In genomic region chr3:106176734-106177133, GRCh38 we compare ENCODE assay signal across 8 cellular contexts.
DNase-seq lines count a peak whose midpoint lies in the region; ATAC-seq and TF ChIP-seq lines count a peak whose summit lies in the region.

No MANE protein-coding gene starts in this region.

- no peak for TF ChIP-seq CTCF in ovary (IDR thresholded peaks at IDR 0.05)

- no peaks in the 10 kb centered on the region for H3K27me3 Mint-ChIP-seq in T-helper 2 cell treated with Interferon-gamma antibody and Interleukin-4, amounts not matched to agents 5 μg/mL and 100 μg/mL, for 36 hours (ENCODE audit: low read depth)

- peak overlapping the region; percentile 96 for H3K27ac Mint-ChIP-seq in T-helper 2 cell treated with Interferon-gamma antibody and Interleukin-4, amounts not matched to agents 5 μg/mL and 100 μg/mL, for 36 hours

- no peaks in the 10 kb centered on the region for H3K9me3 ChIP-seq in effector memory CD4-positive, alpha-beta T cell (ENCODE audit: control insufficient read depth, low read length)
- no peaks in the 10 kb centered on the region for H3K9me3 ChIP-seq in ovary

- no peaks in the 10 kb centered on the region for H3K27me3 ChIP-seq in effector memory CD4-positive, alpha-beta T cell (replicated peaks; ENCODE audit: control insufficient read depth, insufficient read depth, low read length, poor library complexity, severe bottlenecking)
- H3K27me3 ChIP-seq in ovary: no peaks in the 10 kb centered on the region

- H3K9me3 Mint-ChIP-seq in T-helper 2 cell treated with Interferon-gamma antibody and Interleukin-4, amounts not matched to agents 5 μg/mL and 100 μg/mL, for 36 hours: peaks cover 19% of the 10 kb centered on the region

- no peaks in the 10 kb centered on the region for H3K36me3 ChIP-seq in effector memory CD4-positive, alpha-beta T cell (ENCODE audit: control insufficient read depth, insufficient read depth, low read length)
- no peaks in the 10 kb centered on the region for H3K36me3 ChIP-seq in ovary

- DNase-seq in T-helper 2 cell treated with Interferon-gamma antibody and Interleukin-4, amounts not matched to agents 5 μg/mL and 100 μg/mL, for 36 hours (ENCODE audit: low spot score): peak; percentile 83
- DNase-seq in effector memory CD4-positive, alpha-beta T cell: no peak
- peak; percentile 13 to 23 for DNase-seq in stimulated activated CD8-positive, alpha-beta memory T cell treated with anti-CD3 and anti-CD28 coated beads, Interleukin-7, amount 100 ng/mL, for 1 hour (ENCODE audit: low read depth in 2 of 2)
- DNase-seq in ovary (no peak), DMS153 treated with DMSO at 0.1 percent for 48 hours (lab: John Stamatoyannopoulos, UW; ENCODE audit: unreplicated experiment) (no peak), COLO668 (lab: John Stamatoyannopoulos, UW; ENCODE audit: unreplicated experiment) (no peak)

- H3K4me3 Mint-ChIP-seq in T-helper 2 cell treated with Interferon-gamma antibody and Interleukin-4, amounts not matched to agents 5 μg/mL and 100 μg/mL, for 36 hours: peak overlapping the region; percentile 75

- 12 to 18% (median 15%) methylated on average over 3 of the region's 3 CpGs for WGBS in ovary, 3 donors

- H3K36me3 Mint-ChIP-seq in T-helper 2 cell treated with Interferon-gamma antibody and Interleukin-4, amounts not matched to agents 5 μg/mL and 100 μg/mL, for 36 hours (ENCODE audit: low read depth): peaks cover 27% of the 10 kb centered on the region

- peak overlapping the region; percentile 32 for H3K4me3 ChIP-seq in effector memory CD4-positive, alpha-beta T cell (ENCODE audit: insufficient read depth, low read depth, low read length, poor library complexity, severe bottlenecking)
- H3K4me3 ChIP-seq in ovary: no peak overlapping the region

- peak; percentile 85 for ATAC-seq in GM18868 (IDR thresholded peaks at IDR 0.05; ENCODE audit: unreplicated experiment)
- ATAC-seq in HG03039 (IDR thresholded peaks at IDR 0.05; ENCODE audit: unreplicated experiment): peak; percentile 92

- TF ChIP-seq EP300 in ovary (IDR thresholded peaks at IDR 0.05): no peak

- peaks cover 8% of the 10 kb centered on the region for H3K4me1 ChIP-seq in effector memory CD4-positive, alpha-beta T cell (ENCODE audit: control insufficient read depth, insufficient read depth, low read length, poor library complexity, severe bottlenecking)
- no peaks in the 10 kb centered on the region for H3K4me1 ChIP-seq in ovary (ENCODE audit: insufficient read depth)

- peak overlapping the region; percentile 15 for H3K27ac ChIP-seq in effector memory CD4-positive, alpha-beta T cell (ENCODE audit: insufficient read depth, low read length, poor library complexity, severe bottlenecking)
- H3K27ac ChIP-seq in ovary: no peak overlapping the region

- intact Hi-C loops in ovary (cut with DNase I): no loop called here

- H3K4me1 Mint-ChIP-seq in T-helper 2 cell treated with Interferon-gamma antibody and Interleukin-4, amounts not matched to agents 5 μg/mL and 100 μg/mL, for 36 hours (ENCODE audit: low read depth): peaks cover 50% of the 10 kb centered on the region

- no peak for TF ChIP-seq POLR2A in ovary (IDR thresholded peaks at IDR 0.05)

Comparison
In these comparisons a context has a peak if more than half of its experiments do, and no peak if none do; other contexts are left out.
1. DNase-seq: peak in T-helper 2 cell treated with Interferon-gamma antibody and Interleukin-4, amounts not matched to agents 5 μg/mL and 100 μg/mL, for 36 hours (single experiment) and stimulated activated CD8-positive, alpha-beta memory T cell treated with anti-CD3 and anti-CD28 coated beads, Interleukin-7, amount 100 ng/mL, for 1 hour (2 of 2); none in effector memory CD4-positive, alpha-beta T cell (0 of 3), ovary (0 of 5), DMS153 treated with DMSO at 0.1 percent for 48 hours (single experiment) and COLO668 (single experiment).